In the genomic region with DNA sequence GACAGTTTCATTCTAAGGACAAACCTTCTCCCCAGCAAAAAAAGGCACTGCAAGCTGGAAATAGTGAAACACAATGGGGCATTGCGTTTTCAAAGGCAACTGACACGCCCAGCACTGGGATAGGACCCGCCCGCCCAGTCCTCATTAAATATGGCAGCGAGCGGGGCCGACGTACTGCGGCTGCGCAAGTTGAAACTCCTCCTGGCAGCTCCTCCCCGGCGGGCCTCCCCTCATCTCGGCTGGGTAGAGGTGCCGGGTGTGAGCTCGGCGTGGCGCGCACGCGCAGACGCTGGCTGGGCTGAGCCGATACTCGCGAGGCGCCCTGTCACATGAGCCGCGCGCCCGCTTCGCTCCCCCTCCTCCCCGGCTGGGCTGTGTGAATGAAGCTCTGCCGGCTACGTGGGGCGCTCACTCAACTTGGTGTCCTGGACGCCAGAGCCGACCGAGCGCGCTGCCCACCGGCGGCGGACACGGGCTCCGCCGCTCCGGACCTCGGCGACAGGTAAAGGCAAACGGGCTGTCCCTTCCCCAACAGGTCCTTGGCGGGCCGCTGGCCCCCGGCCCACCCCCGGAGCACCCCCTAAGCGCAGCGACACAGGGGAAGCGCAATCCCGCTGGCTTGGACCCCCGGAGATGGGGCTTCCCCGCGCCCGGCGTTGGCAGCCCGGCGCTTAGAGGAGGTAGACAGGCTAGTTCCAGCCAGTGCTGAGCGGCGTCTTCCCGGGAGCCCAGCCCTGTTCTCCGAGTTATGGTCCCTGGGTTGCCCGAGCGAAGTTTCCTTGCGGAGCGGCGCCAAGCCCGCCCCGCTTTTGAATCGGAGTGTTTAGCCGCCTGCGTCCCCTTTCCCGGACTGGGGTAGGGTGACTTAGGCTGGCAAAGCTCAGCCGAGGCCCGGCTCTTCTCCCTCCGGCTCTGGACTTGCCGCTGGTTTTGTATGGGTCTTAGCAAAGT, we compare ENCODE assay signal across 8 cellular contexts. TPM values are rescaled to one million over a fixed set of nuclear protein-coding genes. Genes with fewer than 3 reads are reported as not detected.
DNase-seq lines count a peak whose midpoint lies in the region; ATAC-seq and TF ChIP-seq lines count a peak whose summit lies in the region.

Gene CLCN5, plus strand, starts transcription at position 306 of the 951 bp plus-strand sequence. CDS start 2,703 bp downstream, outside the sequence.

- no peak for TF ChIP-seq CTCF in left ventricle myocardium inferior (IDR thresholded peaks at IDR 0.05; ENCODE audit: borderline replicate concordance)
- no peak for TF ChIP-seq CTCF in prostate gland (IDR thresholded peaks at IDR 0.05)

- peaks cover 13% of the 10 kb centered on the region for H3K4me1 Mint-ChIP-seq in T-helper 1 cell treated with Interleukin-12 subunit alpha and Interleukin-12 subunit beta and Interleukin-4 antibody, amounts not matched to agents 30 μg/mL and 1 μg/mL, for 36 hours (ENCODE audit: low read depth)

- 0% methylated on average over 36 of the region's 83 CpGs for WGBS in prostate gland
- WGBS in urinary bladder = under 1% methylated on average over 83 of the region's 83 CpGs

- DNase-seq in NCI-H146 treated with DMSO at 0.1 percent for 48 hours (lab: John Stamatoyannopoulos, UW; ENCODE audit: unreplicated experiment) (peak; percentile 84), anterior cingulate cortex (lab: John Stamatoyannopoulos, UW) (peak; percentile 13 to 94 (median 86)), left ventricle myocardium inferior (peak; percentile 95), prostate gland (ENCODE audit: low spot score) (peak; percentile 93)

- H3K27me3 ChIP-seq in left ventricle myocardium inferior (ENCODE audit: low read depth) (no peaks in the 10 kb centered on the region), prostate gland (replicated peaks; ENCODE audit: insufficient read depth) (no peaks in the 10 kb centered on the region)

- H3K9me3 ChIP-seq in left ventricle myocardium inferior (replicated peaks) (no peaks in the 10 kb centered on the region), prostate gland (no peaks in the 10 kb centered on the region)

- peak within 1 kb of the TSS; percentile 81 for H3K4me3 ChIP-seq in left ventricle myocardium inferior
- peak within 1 kb of the TSS; percentile 52 for H3K4me3 ChIP-seq in prostate gland
- H3K4me3 ChIP-seq in urinary bladder (ENCODE audit: low read depth, low read length) = peak within 1 kb of the TSS; percentile 77

- H3K36me3 ChIP-seq in left ventricle myocardium inferior (no peaks in the 10 kb centered on the region), prostate gland (no peaks in the 10 kb centered on the region), urinary bladder (ENCODE audit: insufficient read depth) (no peaks in the 10 kb centered on the region)

- peak; percentile 96 for ATAC-seq in HG02884 (IDR thresholded peaks at IDR 0.05; ENCODE audit: unreplicated experiment)

- H3K27ac Mint-ChIP-seq in T-helper 1 cell treated with Interleukin-12 subunit alpha and Interleukin-12 subunit beta and Interleukin-4 antibody, amounts not matched to agents 30 μg/mL and 1 μg/mL, for 36 hours = peak within 1 kb of the TSS; percentile 55

- intact Hi-C loops in left ventricle myocardium inferior (cut with micrococcal nuclease) (no loop called here), prostate gland (cut with DNase I) (loop anchor here (10.0 kb wide), 1 partner anchor 158 kb away; no protein-coding TSS in a partner anchor)

- H3K27ac ChIP-seq in left ventricle myocardium inferior (replicated peaks) = peak within 1 kb of the TSS; percentile 79
- peak within 1 kb of the TSS; percentile 82 to 83 for H3K27ac ChIP-seq in prostate gland
- peak within 1 kb of the TSS; percentile 3 for H3K27ac ChIP-seq in urinary bladder (ENCODE audit: low read depth)

- H3K36me3 Mint-ChIP-seq in T-helper 1 cell treated with Interleukin-12 subunit alpha and Interleukin-12 subunit beta and Interleukin-4 antibody, amounts not matched to agents 30 μg/mL and 1 μg/mL, for 36 hours (ENCODE audit: low read depth) = peaks cover 7% of the 10 kb centered on the region

- TF ChIP-seq POLR2A in GM15510 (IDR thresholded peaks at IDR 0.05; ENCODE audit: borderline replicate concordance, extremely low read depth, insufficient read length) (peak; percentile 53), prostate gland (IDR thresholded peaks at IDR 0.05) (peak; percentile 65)

- no peaks in the 10 kb centered on the region for H3K27me3 Mint-ChIP-seq in T-helper 1 cell treated with Interleukin-12 subunit alpha and Interleukin-12 subunit beta and Interleukin-4 antibody, amounts not matched to agents 30 μg/mL and 1 μg/mL, for 36 hours (ENCODE audit: low read depth)

- peak within 1 kb of the TSS; percentile 71 for H3K4me3 Mint-ChIP-seq in T-helper 1 cell treated with Interleukin-12 subunit alpha and Interleukin-12 subunit beta and Interleukin-4 antibody, amounts not matched to agents 30 μg/mL and 1 μg/mL, for 36 hours

- H3K4me1 ChIP-seq in left ventricle myocardium inferior = peaks cover 13% of the 10 kb centered on the region
- H3K4me1 ChIP-seq in prostate gland (replicated peaks) = no peaks in the 10 kb centered on the region
- no peaks in the 10 kb centered on the region for H3K4me1 ChIP-seq in urinary bladder (ENCODE audit: insufficient read depth)

- no peaks in the 10 kb centered on the region for H3K9me3 Mint-ChIP-seq in T-helper 1 cell treated with Interleukin-12 subunit alpha and Interleukin-12 subunit beta and Interleukin-4 antibody, amounts not matched to agents 30 μg/mL and 1 μg/mL, for 36 hours

RNA-seq across cellular contexts. Expression of gene CLCN5, which starts in this region (rescaled TPM):
- total RNA-seq in left ventricle myocardium inferior (1.7 TPM), prostate gland (10 to 100 TPM in 1 of 2 donors, 1 to 10 TPM in 1; 2.0 to 13.6 TPM), urinary bladder (26.3 TPM)
- polyA plus RNA-seq in urinary bladder = 1.4 TPM

Comparison
In these comparisons a context has a peak if more than half of its experiments do, and no peak if none do; other contexts are left out.
1. Peak in every context shown above with its lines: DNase-seq, ATAC-seq, H3K4me3 ChIP-seq and H3K27ac ChIP-seq.
2. H3K27ac ChIP-seq: peak in every context shown above with its lines; median percentile 82 in prostate gland; 79 in left ventricle myocardium inferior; 3 in urinary bladder.